ENCODE assay signal across 6 cellular contexts in the genomic region with DNA sequence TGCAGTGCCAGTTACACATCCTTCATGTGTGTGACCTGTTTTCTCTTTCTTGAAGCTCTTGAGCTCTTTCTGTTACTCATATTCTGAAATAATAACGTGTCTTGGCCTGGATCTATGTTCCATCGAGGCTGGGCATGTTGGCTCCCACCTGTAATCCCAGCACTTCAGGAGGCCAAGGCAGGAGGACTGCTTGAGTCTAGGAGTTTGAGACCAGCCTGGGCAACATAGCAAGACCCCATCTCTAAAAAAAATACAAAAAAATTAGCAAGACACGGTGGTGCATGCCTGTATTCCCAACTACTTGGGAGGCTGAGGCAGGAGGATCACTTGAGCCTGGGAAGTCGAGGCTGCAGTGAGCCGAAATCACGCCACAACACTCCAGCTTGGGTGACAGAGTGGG.
DNase-seq lines count a peak whose midpoint lies in the region; ATAC-seq and TF ChIP-seq lines count a peak whose summit lies in the region.
"Not testable (repeated sequence)": the region's sequence is repeated elsewhere in the genome, so short reads cannot be mapped to it uniquely, and the experiment has no call there.

No MANE protein-coding gene starts in this region.

- not testable (repeated sequence) for H3K9me3 Mint-ChIP-seq in WTC11; activated CD8-positive, alpha-beta T cell treated with anti-CD3 and anti-CD28 coated beads for 36 hours; activated T-helper 17 cell treated with anti-CD3 and anti-CD28 coated beads, Interleukin-2, amount 50 U/mL, for 72 hours; activated naive CD8-positive, alpha-beta T cell (ENCODE audit: low read depth); immature natural killer cell

- not testable (repeated sequence) for H3K27me3 Mint-ChIP-seq in WTC11 (ENCODE audit: low read depth); activated CD8-positive, alpha-beta T cell treated with anti-CD3 and anti-CD28 coated beads for 36 hours; activated T-helper 17 cell treated with anti-CD3 and anti-CD28 coated beads, Interleukin-2, amount 50 U/mL, for 72 hours; activated naive CD8-positive, alpha-beta T cell
- peaks cover 0 to 17% (median 13%) of the 10 kb centered on the region in 3 donors for H3K27me3 Mint-ChIP-seq in immature natural killer cell (ENCODE audit: low read depth in 3 of 3)

- H3K27me3 ChIP-seq in neutrophil = not testable (repeated sequence)

- not testable (repeated sequence) for TF ChIP-seq CTCF in WTC11 (IDR thresholded peaks at IDR 0.05); activated CD8-positive, alpha-beta T cell treated with anti-CD3 and anti-CD28 coated beads for 36 hours (IDR thresholded peaks at IDR 0.05); neutrophil (IDR thresholded peaks at IDR 0.05)

- ATAC-seq in WTC11; activated CD8-positive, alpha-beta T cell treated with anti-CD3 and anti-CD28 coated beads for 36 hours; activated T-helper 17 cell treated with anti-CD3 and anti-CD28 coated beads, Interleukin-2, amount 50 U/mL, for 72 hours (replicated peaks): not testable (repeated sequence)

- peaks cover 0 to 18% of the 10 kb centered on the region in 2 experiments for H3K4me1 ChIP-seq in neutrophil (ENCODE audit: control insufficient read depth in 1 of 2, insufficient read depth in 1 of 2, low read depth in 1 of 2, low read length in 1 of 2)

- CTCF ChIA-PET in WTC11 (lab: Charles Lee); activated CD8-positive, alpha-beta T cell treated with anti-CD3 and anti-CD28 coated beads for 36 hours (lab: Charles Lee): not testable (repeated sequence)

- POLR2A ChIA-PET in WTC11 (lab: Charles Lee); activated CD8-positive, alpha-beta T cell treated with anti-CD3 and anti-CD28 coated beads for 36 hours (lab: Charles Lee): not testable (repeated sequence)

- H3K27ac Mint-ChIP-seq in WTC11 = not testable (repeated sequence)
- peak overlapping the region; percentile 72 for H3K27ac Mint-ChIP-seq in activated CD8-positive, alpha-beta T cell treated with anti-CD3 and anti-CD28 coated beads for 36 hours
- peak overlapping the region; percentile 78 for H3K27ac Mint-ChIP-seq in activated T-helper 17 cell treated with anti-CD3 and anti-CD28 coated beads, Interleukin-2, amount 50 U/mL, for 72 hours
- H3K27ac Mint-ChIP-seq in activated naive CD8-positive, alpha-beta T cell = peak overlapping the region; percentile 72
- peak overlapping the region in 4 of 6 donors; percentile 23 to 65 (median 46) for H3K27ac Mint-ChIP-seq in immature natural killer cell

- not testable (repeated sequence) for H3K4me1 Mint-ChIP-seq in WTC11; activated CD8-positive, alpha-beta T cell treated with anti-CD3 and anti-CD28 coated beads for 36 hours (ENCODE audit: low read depth); activated T-helper 17 cell treated with anti-CD3 and anti-CD28 coated beads, Interleukin-2, amount 50 U/mL, for 72 hours; activated naive CD8-positive, alpha-beta T cell (ENCODE audit: low read depth)
- peaks cover 4 to 34% of the 10 kb centered on the region in 2 donors for H3K4me1 Mint-ChIP-seq in immature natural killer cell

- H3K27ac ChIP-seq in neutrophil = peak overlapping the region; percentile 25

- H3K36me3 ChIP-seq in neutrophil = peaks cover 97% of the 10 kb centered on the region

- H3K9me3 ChIP-seq in neutrophil = not testable (repeated sequence)

- not testable (repeated sequence) for H3K4me3 Mint-ChIP-seq in WTC11; activated CD8-positive, alpha-beta T cell treated with anti-CD3 and anti-CD28 coated beads for 36 hours; activated T-helper 17 cell treated with anti-CD3 and anti-CD28 coated beads, Interleukin-2, amount 50 U/mL, for 72 hours; activated naive CD8-positive, alpha-beta T cell; immature natural killer cell

- not testable (repeated sequence) for DNase-seq in WTC11 (ENCODE audit: low spot score); activated CD8-positive, alpha-beta T cell treated with anti-CD3 and anti-CD28 coated beads for 36 hours; immature natural killer cell

- H3K4me3 ChIP-seq in neutrophil (ENCODE audit: low read depth in 1 of 2, low read length in 1 of 2) = not testable (repeated sequence)

- H3K36me3 Mint-ChIP-seq in WTC11 (peaks cover 70% of the 10 kb centered on the region), immature natural killer cell (peaks cover 47 to 81% (median 65%) of the 10 kb centered on the region in 3 donors)
- H3K36me3 Mint-ChIP-seq in activated CD8-positive, alpha-beta T cell treated with anti-CD3 and anti-CD28 coated beads for 36 hours (ENCODE audit: low read depth) = peaks cover 59% of the 10 kb centered on the region
- H3K36me3 Mint-ChIP-seq in activated T-helper 17 cell treated with anti-CD3 and anti-CD28 coated beads, Interleukin-2, amount 50 U/mL, for 72 hours (ENCODE audit: low read depth) = peaks cover 100% of the 10 kb centered on the region
- not testable (repeated sequence) for H3K36me3 Mint-ChIP-seq in activated naive CD8-positive, alpha-beta T cell

- intact Hi-C loops in activated CD8-positive, alpha-beta T cell treated with anti-CD3 and anti-CD28 coated beads for 36 hours (cut with micrococcal nuclease) = not testable (repeated sequence)

TF ChIP-seq in WTC11, 78 proteins besides CTCF, POLR2A, EP300 and RAD21:
- peak; percentile 75 for TF ChIP-seq ZNF121 (CRISPR knock-in tag; IDR thresholded peaks at IDR 0.05)
